In genomic region chr14:98934569-98934968, GRCh38 we compare ENCODE assay signal across 7 cellular contexts.
A peak's percentile ranks its signal among the peaks of the same experiment; 100 is the strongest.
DNase-seq lines count a peak whose midpoint lies in the region; ATAC-seq and TF ChIP-seq lines count a peak whose summit lies in the region.
"Not testable (repeated sequence)": the region's sequence is repeated elsewhere in the genome, so short reads cannot be mapped to it uniquely, and the experiment has no call there.

No MANE protein-coding gene starts in this region.

- H3K36me3 ChIP-seq in naive thymus-derived CD4-positive, alpha-beta T cell (ENCODE audit: control insufficient read depth in 2 of 3, insufficient read depth in 3 of 3, low read length in 3 of 3): not testable (repeated sequence)

- peaks cover 31 to 84% of the 10 kb centered on the region in 2 donors for H3K4me1 ChIP-seq in naive thymus-derived CD4-positive, alpha-beta T cell (ENCODE audit: control insufficient read depth in 2 of 2, insufficient read depth in 2 of 2, low read length in 2 of 2)

- not testable (repeated sequence) for TF ChIP-seq CTCF in CD4-positive, alpha-beta T cell (IDR thresholded peaks at IDR 0.05)

- H3K4me3 ChIP-seq in naive thymus-derived CD4-positive, alpha-beta T cell (ENCODE audit: low read length): not testable (repeated sequence)

- ATAC-seq in CD4-positive, alpha-beta T cell (ENCODE audit: poor library complexity); naive thymus-derived CD4-positive, alpha-beta T cell: not testable (repeated sequence)
- peak; percentile 65 to 66 for ATAC-seq in activated CD4-positive, CD25-positive, alpha-beta regulatory T cell treated with anti-CD3 and anti-CD28 coated beads, Interleukin-2, amount 50 U/mL, for 24 hours
- ATAC-seq in activated T-cell treated with anti-CD3 and anti-CD28 coated beads, Interleukin-2, amount 50 U/mL, for 4 hours: peak; percentile 48 to 69
- peak; percentile 57 for ATAC-seq in stimulated activated naive CD8-positive, alpha-beta T cell treated with anti-CD3 and anti-CD28 coated beads, Interleukin-15, Interleukin-2, amounts not matched to agents 100 U/mL and 50 U/mL, for 24 hours

- not testable (repeated sequence) for H3K9me3 ChIP-seq in CD4-positive, alpha-beta T cell (ENCODE audit: control insufficient read depth, low read length); naive thymus-derived CD4-positive, alpha-beta T cell (ENCODE audit: control insufficient read depth in 2 of 3, low read length in 3 of 3)

- not testable (repeated sequence) for H3K36me3 Mint-ChIP-seq in CD4-positive, alpha-beta T cell (ENCODE audit: low read depth); activated CD4-positive, alpha-beta memory T cell treated with anti-CD3 and anti-CD28 coated beads for 36 hours; activated T-cell treated with anti-CD3 and anti-CD28 coated beads, Interleukin-2, amount 50 U/mL, for 4 hours (ENCODE audit: insufficient read depth); activated naive CD4-positive, alpha-beta T cell treated with anti-CD3 and anti-CD28 coated beads, Interleukin-2, amount 50 U/mL, for 24 hours
- H3K36me3 Mint-ChIP-seq in naive thymus-derived CD4-positive, alpha-beta T cell: peaks cover 0 to 27% (median 5%) of the 10 kb centered on the region in 5 donors

- not testable (repeated sequence) for H3K9me3 Mint-ChIP-seq in CD4-positive, alpha-beta T cell; activated CD4-positive, alpha-beta memory T cell treated with anti-CD3 and anti-CD28 coated beads for 36 hours; activated T-cell treated with anti-CD3 and anti-CD28 coated beads, Interleukin-2, amount 50 U/mL, for 4 hours; activated naive CD4-positive, alpha-beta T cell treated with anti-CD3 and anti-CD28 coated beads, Interleukin-2, amount 50 U/mL, for 24 hours
- peaks cover 0 to 14% (median 2%) of the 10 kb centered on the region in 11 donors for H3K9me3 Mint-ChIP-seq in naive thymus-derived CD4-positive, alpha-beta T cell

- intact Hi-C loops in CD4-positive, alpha-beta T cell (cut with DNase I, micrococcal nuclease): loop anchor here (5.0 to 10.0 kb wide), 5 partner anchors 43 to 797 kb away; no protein-coding TSS in a partner anchor
- intact Hi-C loops in activated CD4-positive, alpha-beta memory T cell treated with anti-CD3 and anti-CD28 coated beads for 36 hours (cut with micrococcal nuclease): loop anchor here (5.0 to 10.0 kb wide), 3 partner anchors 253 to 960 kb away; no protein-coding TSS in a partner anchor
- intact Hi-C loops in naive thymus-derived CD4-positive, alpha-beta T cell (cut with micrococcal nuclease): loop anchor here (5.0 to 10.0 kb wide), 7 partner anchors 48 to 960 kb away; no protein-coding TSS in a partner anchor

- DNase-seq in CD4-positive, alpha-beta T cell; activated CD4-positive, alpha-beta memory T cell treated with anti-CD3 and anti-CD28 coated beads for 36 hours; activated T-cell treated with anti-CD3 and anti-CD28 coated beads, Interleukin-2, amount 50 U/mL, for 4 hours; naive thymus-derived CD4-positive, alpha-beta T cell; stimulated activated naive CD8-positive, alpha-beta T cell treated with anti-CD3 and anti-CD28 coated beads, Interleukin-15, Interleukin-2, amounts not matched to agents 100 U/mL and 50 U/mL, for 24 hours: not testable (repeated sequence)

- not testable (repeated sequence) for H3K27me3 Mint-ChIP-seq in CD4-positive, alpha-beta T cell; activated CD4-positive, alpha-beta memory T cell treated with anti-CD3 and anti-CD28 coated beads for 36 hours; activated T-cell treated with anti-CD3 and anti-CD28 coated beads, Interleukin-2, amount 50 U/mL, for 4 hours (ENCODE audit: low read depth); activated naive CD4-positive, alpha-beta T cell treated with anti-CD3 and anti-CD28 coated beads, Interleukin-2, amount 50 U/mL, for 24 hours; naive thymus-derived CD4-positive, alpha-beta T cell

- POLR2A ChIA-PET in CD4-positive, alpha-beta T cell (lab: Charles Lee): interaction anchor here (0.9 kb wide), 1 partner anchor 10 kb away, joined by 4 read pairs; no protein-coding TSS in a partner anchor
- POLR2A ChIA-PET in activated CD4-positive, alpha-beta memory T cell treated with anti-CD3 and anti-CD28 coated beads for 36 hours (lab: Charles Lee): not testable (repeated sequence)
- POLR2A ChIA-PET in naive thymus-derived CD4-positive, alpha-beta T cell (lab: Charles Lee): interaction anchor here (0.6 to 1.8 kb wide), 4 partner anchors 9 to 723 kb away, joined by 3 to 5 read pairs (median 4); no protein-coding TSS in a partner anchor

- not testable (repeated sequence) for H3K4me3 Mint-ChIP-seq in CD4-positive, alpha-beta T cell; activated CD4-positive, alpha-beta memory T cell treated with anti-CD3 and anti-CD28 coated beads for 36 hours; activated T-cell treated with anti-CD3 and anti-CD28 coated beads, Interleukin-2, amount 50 U/mL, for 4 hours
- H3K4me3 Mint-ChIP-seq in activated naive CD4-positive, alpha-beta T cell treated with anti-CD3 and anti-CD28 coated beads, Interleukin-2, amount 50 U/mL, for 24 hours: peak overlapping the region; percentile 45
- H3K4me3 Mint-ChIP-seq in naive thymus-derived CD4-positive, alpha-beta T cell: peak overlapping the region in 5 of 10 donors; percentile 11 to 92 (median 76)

- H3K27ac Mint-ChIP-seq in CD4-positive, alpha-beta T cell: peak overlapping the region; percentile 87
- H3K27ac Mint-ChIP-seq in activated CD4-positive, alpha-beta memory T cell treated with anti-CD3 and anti-CD28 coated beads for 36 hours: peak overlapping the region; percentile 10
- H3K27ac Mint-ChIP-seq in activated naive CD4-positive, alpha-beta T cell treated with anti-CD3 and anti-CD28 coated beads, Interleukin-2, amount 50 U/mL, for 24 hours: peak overlapping the region; percentile 77
- H3K27ac Mint-ChIP-seq in naive thymus-derived CD4-positive, alpha-beta T cell: peak overlapping the region in 8 of 9 donors; percentile 6 to 98 (median 82)

- CTCF ChIA-PET in CD4-positive, alpha-beta T cell (lab: Charles Lee); activated CD4-positive, alpha-beta memory T cell treated with anti-CD3 and anti-CD28 coated beads for 36 hours (lab: Charles Lee); naive thymus-derived CD4-positive, alpha-beta T cell (lab: Charles Lee): not testable (repeated sequence)

- H3K27me3 ChIP-seq in CD4-positive, alpha-beta T cell (ENCODE audit: control insufficient read depth, insufficient read depth, low read length); naive thymus-derived CD4-positive, alpha-beta T cell (ENCODE audit: control insufficient read depth in 2 of 2, insufficient read depth in 2 of 2, low read length in 2 of 2): not testable (repeated sequence)

- H3K4me1 Mint-ChIP-seq in CD4-positive, alpha-beta T cell (ENCODE audit: low read depth): peaks cover 99% of the 10 kb centered on the region
- H3K4me1 Mint-ChIP-seq in activated CD4-positive, alpha-beta memory T cell treated with anti-CD3 and anti-CD28 coated beads for 36 hours (ENCODE audit: low read depth): peaks cover 74% of the 10 kb centered on the region
- H3K4me1 Mint-ChIP-seq in activated T-cell treated with anti-CD3 and anti-CD28 coated beads, Interleukin-2, amount 50 U/mL, for 4 hours (ENCODE audit: low read depth): peaks cover 85% of the 10 kb centered on the region
- H3K4me1 Mint-ChIP-seq in activated naive CD4-positive, alpha-beta T cell treated with anti-CD3 and anti-CD28 coated beads, Interleukin-2, amount 50 U/mL, for 24 hours: peaks cover 97% of the 10 kb centered on the region
- peaks cover 55 to 100% (median 99%) of the 10 kb centered on the region in 7 donors for H3K4me1 Mint-ChIP-seq in naive thymus-derived CD4-positive, alpha-beta T cell

- not testable (repeated sequence) for H3K27ac ChIP-seq in CD4-positive, alpha-beta T cell (ENCODE audit: low read depth, low read length); naive thymus-derived CD4-positive, alpha-beta T cell (ENCODE audit: low read depth, low read length)

Comparison
In these comparisons a context has a peak if more than half of its experiments do, and no peak if none do; other contexts are left out.
1. H3K27ac Mint-ChIP-seq: peak in every context shown above with its lines; median percentile 87 in CD4-positive, alpha-beta T cell; 82 in naive thymus-derived CD4-positive, alpha-beta T cell; 77 in activated naive CD4-positive, alpha-beta T cell treated with anti-CD3 and anti-CD28 coated beads, Interleukin-2, amount 50 U/mL, for 24 hours; 10 in activated CD4-positive, alpha-beta memory T cell treated with anti-CD3 and anti-CD28 coated beads for 36 hours.